Comparison of ENCODE assay signal across 17 cellular contexts in genomic region chr4:164596318-164596878, GRCh38.
A peak's percentile ranks its signal among the peaks of the same experiment; 100 is the strongest.
DNase-seq lines count a peak whose midpoint lies in the region; TF ChIP-seq lines count a peak whose summit lies in the region.
"Had no signal": no experiment of that assay in that cellular context is flagged by ENCODE, and none has a peak within 500 bp of the region (broad histone marks: within the 10 kb centered on the region; RNA-seq: fewer than 3 reads in every experiment).

No MANE protein-coding gene starts in this region.

- H3K4me1 ChIP-seq in mammary epithelial cell (ENCODE audit: insufficient read depth, low read length), result no peaks in the 10 kb centered on the region
- H3K4me1 ChIP-seq in trophoblast cell (ENCODE audit: control insufficient read depth in 1 of 2, insufficient read depth in 2 of 2, low read length in 2 of 2), result no peaks in the 10 kb centered on the region
- H3K4me1 ChIP-seq in PC-9 (replicated peaks; ENCODE audit: insufficient read depth), result no peaks in the 10 kb centered on the region
- H3K4me1 ChIP-seq: BLaER1, Caco-2 had no signal

- peak overlapping the region; percentile 15 for H2BK12ac ChIP-seq in trophoblast cell (ENCODE audit: low read length)

- H3K14ac ChIP-seq in trophoblast cell (ENCODE audit: low read length), result peak overlapping the region; percentile 13

- WGBS in mammary epithelial cell (ENCODE audit: low coverage, missing lambda C conversion rate), result 85% methylated on average over 10 of the region's 17 CpGs
- no CpG with 5 or more reads among the region's 17 CpGs for WGBS in trophoblast cell (ENCODE audit: extremely low coverage, insufficient coverage, insufficient read length)

- H3K9me3 ChIP-seq in mammary epithelial cell (replicated peaks; ENCODE audit: insufficient read depth, low read length), result no peaks in the 10 kb centered on the region
- no peaks in the 10 kb centered on the region for H3K9me3 ChIP-seq in MG63
- H3K9me3 ChIP-seq in trophoblast cell (ENCODE audit: insufficient read depth, low read depth, low read length), result no peaks in the 10 kb centered on the region
- no peaks in the 10 kb centered on the region for H3K9me3 ChIP-seq in PC-9 (ENCODE audit: insufficient read depth, low read depth)
- H3K9me3 ChIP-seq: Caco-2 had no signal

- BruUV-seq in mammary epithelial cell (replicated peaks; lab: Mats Ljungman, UMichigan) (no TSS peak), MCF 10A (replicated peaks; lab: Mats Ljungman, UMichigan) (no TSS peak), PC-9 (replicated peaks; lab: Mats Ljungman, UMichigan) (no TSS peak)

- H3K79me1 ChIP-seq in trophoblast cell (ENCODE audit: low read length), result no peaks in the 10 kb centered on the region

- CTCF ChIA-PET in mammary epithelial cell (lab: Charles Lee; ENCODE audit: low non-redundant PET), result no interaction called here
- CTCF ChIA-PET in MCF 10A (lab: Yijun Ruan, JAX), result interaction anchor here (0.6 to 1.2 kb wide), 2 partner anchors 15 to 77 kb away, joined by 3 read pairs; no protein-coding TSS in a partner anchor
- CTCF ChIA-PET in PC-9 (lab: Charles Lee), result no interaction called here

- no peaks in the 10 kb centered on the region for H3K4me1 Mint-ChIP-seq in MCF 10A (ENCODE audit: insufficient read depth, unreplicated experiment)
- H3K4me1 Mint-ChIP-seq in endothelial cell (ENCODE audit: unreplicated experiment), result peaks cover 23% of the 10 kb centered on the region
- H3K4me1 Mint-ChIP-seq: CD8-positive, alpha-beta memory T cell had no signal

- H3K4ac ChIP-seq in trophoblast cell (ENCODE audit: low read depth, low read length), result no peak overlapping the region

- H3K27me3 ChIP-seq in mammary epithelial cell (ENCODE audit: insufficient read depth, low read length), result no peaks in the 10 kb centered on the region
- H3K27me3 ChIP-seq in MG63, result no peaks in the 10 kb centered on the region
- no peaks in the 10 kb centered on the region for H3K27me3 ChIP-seq in trophoblast cell (ENCODE audit: insufficient read depth, low read length)
- no peaks in the 10 kb centered on the region for H3K27me3 ChIP-seq in PC-9 (ENCODE audit: insufficient read depth, low read depth)
- H3K27me3 ChIP-seq: BLaER1 had no signal

- peak overlapping the region; percentile 19 for H2BK5ac ChIP-seq in trophoblast cell (ENCODE audit: low read depth, low read length, poor library complexity)

- H3K9me3 Mint-ChIP-seq in MCF 10A (ENCODE audit: unreplicated experiment), result peaks cover 7% of the 10 kb centered on the region
- H3K9me3 Mint-ChIP-seq in endothelial cell (ENCODE audit: unreplicated experiment), result no peaks in the 10 kb centered on the region

- no peak for TF ChIP-seq CTCF in mammary epithelial cell (conservative IDR thresholded peaks at IDR 0.05 in 1 of 2, IDR thresholded peaks at IDR 0.05 in 1 of 2; ENCODE audit: extremely low read depth in 1 of 2, insufficient read depth in 1 of 2, low read depth in 1 of 2, low read length in 2 of 2)
- TF ChIP-seq CTCF in MCF 10A (IDR thresholded peaks at IDR 0.05; ENCODE audit: unreplicated experiment), result no peak
- no peak for TF ChIP-seq CTCF in endothelial cell (IDR thresholded peaks at IDR 0.05; ENCODE audit: unreplicated experiment)
- no peak for TF ChIP-seq CTCF in PC-9 (conservative IDR thresholded peaks at IDR 0.05)

- no peaks in the 10 kb centered on the region for H3K36me3 Mint-ChIP-seq in MCF 10A (ENCODE audit: insufficient read depth, unreplicated experiment)
- H3K36me3 Mint-ChIP-seq in endothelial cell (ENCODE audit: low read depth, unreplicated experiment), result no peaks in the 10 kb centered on the region
- H3K36me3 Mint-ChIP-seq: CD8-positive, alpha-beta memory T cell had no signal

- in situ Hi-C loops in mammary epithelial cell (cut with MboI; ENCODE audit: low sequenced_read_pairs in 2 of 2), result no loop called here

- H3K27me3 Mint-ChIP-seq in MCF 10A (ENCODE audit: insufficient read depth, unreplicated experiment) (no peaks in the 10 kb centered on the region), endothelial cell (ENCODE audit: unreplicated experiment) (no peaks in the 10 kb centered on the region)
- H3K27me3 Mint-ChIP-seq: CD8-positive, alpha-beta memory T cell had no signal

- H3K4me2 ChIP-seq in mammary epithelial cell (ENCODE audit: insufficient read depth, low read depth, low read length) (no peak overlapping the region), trophoblast cell (ENCODE audit: low read length) (no peak overlapping the region), PC-9 (no peak overlapping the region)
- H3K4me2 ChIP-seq: BLaER1 had no signal

- no peak overlapping the region for H4K91ac ChIP-seq in trophoblast cell (ENCODE audit: low read depth, low read length)

- H3K4me3 ChIP-seq in mammary epithelial cell (replicated peaks in 1 of 3; ENCODE audit: insufficient read depth in 1 of 3, low read depth in 2 of 3, low read length in 3 of 3) (no peak overlapping the region), MG63 (peak overlapping the region; percentile 12; the same call in 1 of the 2 replicates), trophoblast cell (ENCODE audit: low read depth, low read length) (peak overlapping the region; percentile 35), PC-9 (no peak overlapping the region)
- H3K4me3 ChIP-seq: BLaER1, GM12878 had no signal

- H3K9ac ChIP-seq in mammary epithelial cell (ENCODE audit: insufficient read depth, low read length), result no peak overlapping the region
- no peak overlapping the region for H3K9ac ChIP-seq in trophoblast cell (ENCODE audit: low read length)
- H3K9ac ChIP-seq: BLaER1 had no signal

- H4K12ac ChIP-seq in trophoblast cell (ENCODE audit: low read depth, low read length), result no peak overlapping the region

- H2AK5ac ChIP-seq in trophoblast cell (ENCODE audit: low read length), result no peak overlapping the region

- DNase-seq in mammary epithelial cell (no peak), MCF 10A (ENCODE audit: unreplicated experiment) (no peak), MG63 (peak; percentile 2), endothelial cell (ENCODE audit: low spot score) (peak; percentile 32), trophoblast cell (no peak), cerebellar cortex (ENCODE audit: low spot score) (no peak), GF-D8 (lab: John Stamatoyannopoulos, UW) (no peak), PC-9 (no peak)
- DNase-seq: AML-193; Caco-2; CD8-positive, alpha-beta memory T cell; DND-41; GDM1; IMR-90 had no signal

- no peaks in the 10 kb centered on the region for H3K36me3 ChIP-seq in mammary epithelial cell (ENCODE audit: insufficient read depth, low read length)
- H3K36me3 ChIP-seq in MG63, result no peaks in the 10 kb centered on the region
- no peaks in the 10 kb centered on the region for H3K36me3 ChIP-seq in trophoblast cell (ENCODE audit: control insufficient read depth in 1 of 2, insufficient read depth in 2 of 2, low read length in 2 of 2)
- H3K36me3 ChIP-seq in PC-9 (ENCODE audit: low read depth), result no peaks in the 10 kb centered on the region
- H3K36me3 ChIP-seq: BLaER1 had no signal

- peak overlapping the region; percentile 33 for H4K8ac ChIP-seq in trophoblast cell (ENCODE audit: low read depth, low read length)

- H3F3A ChIP-seq in PC-9 (ENCODE audit: insufficient read depth, low read depth), result no peaks in the 10 kb centered on the region

- no peak overlapping the region for H3K23ac ChIP-seq in trophoblast cell (ENCODE audit: low read length)

- H4K20me1 ChIP-seq in mammary epithelial cell (ENCODE audit: insufficient read depth, low read length), result no peaks in the 10 kb centered on the region
- H4K20me1 ChIP-seq in PC-9 (ENCODE audit: insufficient read depth), result no peaks in the 10 kb centered on the region
- H4K20me1 ChIP-seq: BLaER1 had no signal

- no peak overlapping the region for H2BK120ac ChIP-seq in trophoblast cell (ENCODE audit: insufficient read depth, low read length, poor library complexity)

- no peak overlapping the region for H3K27ac Mint-ChIP-seq in MCF 10A (ENCODE audit: low read depth, unreplicated experiment)
- H3K27ac Mint-ChIP-seq in endothelial cell (ENCODE audit: unreplicated experiment), result peak overlapping the region; percentile 96
- H3K27ac Mint-ChIP-seq: CD8-positive, alpha-beta memory T cell had no signal

- POLR2A ChIA-PET in MCF 10A (lab: Yijun Ruan, JAX) (no interaction called here), PC-9 (lab: Charles Lee; ENCODE audit: unreplicated experiment) (no interaction called here)

- H3K4me3 Mint-ChIP-seq in MCF 10A (ENCODE audit: unreplicated experiment) (no peak overlapping the region), endothelial cell (ENCODE audit: unreplicated experiment) (no peak overlapping the region)
- H3K4me3 Mint-ChIP-seq: CD8-positive, alpha-beta memory T cell had no signal

- H3K79me2 ChIP-seq in mammary epithelial cell (ENCODE audit: insufficient read depth, low read length), result no peaks in the 10 kb centered on the region
- H3K79me2 ChIP-seq in trophoblast cell (ENCODE audit: control insufficient read depth, insufficient read depth, low read length, poor library complexity), result no peaks in the 10 kb centered on the region
- H3K79me2 ChIP-seq in PC-9 (ENCODE audit: low read depth), result no peaks in the 10 kb centered on the region

- peak overlapping the region; percentile 34 for H2AFZ ChIP-seq in mammary epithelial cell (ENCODE audit: low read depth, low read length)
- no peak overlapping the region for H2AFZ ChIP-seq in trophoblast cell (ENCODE audit: insufficient read depth, low read length, poor library complexity)
- H2AFZ ChIP-seq in PC-9, result no peak overlapping the region

- H3K18ac ChIP-seq in trophoblast cell (ENCODE audit: low read length), result no peak overlapping the region

- H3K27ac ChIP-seq in mammary epithelial cell (ENCODE audit: insufficient read depth, low read depth, low read length) (no peak overlapping the region), trophoblast cell (ENCODE audit: low read depth, low read length) (no peak overlapping the region), PC-9 (no peak overlapping the region)
- H3K27ac ChIP-seq: 22Rv1, BLaER1 had no signal

- intact Hi-C loops in mammary epithelial cell (cut with micrococcal nuclease), result no loop called here
- intact Hi-C loops in MCF 10A (cut with micrococcal nuclease), result no loop called here
- intact Hi-C loops in PC-9 (cut with micrococcal nuclease; ENCODE audit: unreplicated experiment), result no loop called here

- dilution Hi-C loops in mammary epithelial cell (cut with HindIII; ENCODE audit: low sequenced_read_pairs), result no loop called here

- no peaks in the 10 kb centered on the region for H3K9me2 ChIP-seq in PC-9 (ENCODE audit: insufficient read depth)

Comparison
In these comparisons a context has a peak if more than half of its experiments do, and no peak if none do; other contexts are left out.
1. DNase-seq: peak in MG63 (single experiment) and endothelial cell (single experiment); none in mammary epithelial cell (single experiment), MCF 10A (single experiment), trophoblast cell (0 of 2), cerebellar cortex (single experiment), GF-D8 (single experiment) and PC-9 (0 of 2).
2. H3K4me3 ChIP-seq: peak in MG63 (single experiment) and trophoblast cell (single experiment); none in mammary epithelial cell (0 of 3) and PC-9 (single experiment).